Comparison of ENCODE assay signal across 20 cellular contexts in the genomic region with DNA sequence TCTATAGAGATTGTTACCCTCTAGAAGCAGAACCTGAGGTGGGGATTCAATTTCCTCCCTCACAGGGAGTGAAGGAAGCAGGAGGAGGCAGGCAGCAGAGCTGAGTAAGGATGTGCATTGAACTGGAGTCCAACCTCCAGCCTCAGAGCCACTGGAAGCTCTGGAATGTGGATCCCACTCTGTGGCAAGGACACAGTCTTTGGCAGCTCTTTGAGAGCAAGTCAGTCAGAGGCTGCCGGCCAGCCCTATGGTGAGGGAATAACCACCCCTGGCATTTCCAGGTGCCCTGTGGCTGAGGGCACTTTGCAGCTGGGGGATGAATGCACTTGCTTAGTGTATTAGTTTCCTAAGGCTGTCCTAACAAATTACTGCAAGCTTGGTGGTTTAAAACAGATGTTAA. TPM values are rescaled to one million over a fixed set of nuclear protein-coding genes. Genes with fewer than 3 reads are reported as not detected.
A peak's percentile ranks its signal among the peaks of the same experiment; 100 is the strongest.
DNase-seq lines count a peak whose midpoint lies in the region; ATAC-seq, FAIRE-seq and TF ChIP-seq lines count a peak whose summit lies in the region.
"Had no signal": no experiment of that assay in that cellular context is flagged by ENCODE, and none has a peak within 500 bp of the region (broad histone marks: within the 10 kb centered on the region; RNA-seq: fewer than 3 reads in every experiment).

No MANE protein-coding gene starts in this region.

- peak overlapping the region; percentile 81 for H3K27ac Mint-ChIP-seq in T-helper 2 cell treated with Interferon-gamma antibody and Interleukin-4, amounts not matched to agents 5 μg/mL and 100 μg/mL, for 36 hours
- peak overlapping the region; percentile 92 for H3K27ac Mint-ChIP-seq in activated naive CD8-positive, alpha-beta T cell
- H3K27ac Mint-ChIP-seq: mesothelial cell of epicardium had no signal

- DNase-seq in T-helper 2 cell treated with Interferon-gamma antibody and Interleukin-4, amounts not matched to agents 5 μg/mL and 100 μg/mL, for 36 hours (ENCODE audit: low spot score), result no peak
- DNase-seq in T-helper 2 cell (no peak), GM12892 (ENCODE audit: insufficient read length) (no peak), kidney tubule cell (ENCODE audit: low spot score) (peak; percentile 16), UCSD-AML1 (lab: John Stamatoyannopoulos, UW; ENCODE audit: unreplicated experiment) (no peak), Right ventricle myocardium superior (no peak)
- DNase-seq: 8988T, activated T-cell treated with anti-CD3 and anti-CD28 coated beads for 4 hours, dermis blood vessel endothelial cell, esophagus squamous epithelium, MG63, NCI-H1694 treated with DMSO at 0.1 percent for 48 hours, NCI-H510A, PC-3, sigmoid colon, thyroid gland, WERI-Rb-1 had no signal

- peaks cover 5% of the 10 kb centered on the region for H3K36me3 Mint-ChIP-seq in T-helper 2 cell treated with Interferon-gamma antibody and Interleukin-4, amounts not matched to agents 5 μg/mL and 100 μg/mL, for 36 hours (ENCODE audit: low read depth)
- peaks cover 9% of the 10 kb centered on the region for H3K36me3 Mint-ChIP-seq in activated naive CD8-positive, alpha-beta T cell

- peak; percentile 42 for FAIRE-seq in GM12892 (lab: Jason Lieb, UNC)

- ATAC-seq in Right ventricle myocardium superior (ENCODE audit: poor library complexity) (no peak), GM19467 (IDR thresholded peaks at IDR 0.05; ENCODE audit: unreplicated experiment) (no peak)
- ATAC-seq: PC-3 had no signal

- no peak for TF ChIP-seq POLR2A in GM12892 (IDR thresholded peaks at IDR 0.05; ENCODE audit: low read depth, low read length)

- H3K27me3 Mint-ChIP-seq in T-helper 2 cell treated with Interferon-gamma antibody and Interleukin-4, amounts not matched to agents 5 μg/mL and 100 μg/mL, for 36 hours (ENCODE audit: low read depth), result peaks cover 23% of the 10 kb centered on the region
- no peaks in the 10 kb centered on the region for H3K27me3 Mint-ChIP-seq in activated naive CD8-positive, alpha-beta T cell

- peaks cover 19% of the 10 kb centered on the region for H3K9me3 Mint-ChIP-seq in T-helper 2 cell treated with Interferon-gamma antibody and Interleukin-4, amounts not matched to agents 5 μg/mL and 100 μg/mL, for 36 hours
- H3K9me3 Mint-ChIP-seq in activated naive CD8-positive, alpha-beta T cell (ENCODE audit: low read depth), result peaks cover 13% of the 10 kb centered on the region

- peaks cover 9% of the 10 kb centered on the region for H3K4me1 Mint-ChIP-seq in T-helper 2 cell treated with Interferon-gamma antibody and Interleukin-4, amounts not matched to agents 5 μg/mL and 100 μg/mL, for 36 hours (ENCODE audit: low read depth)
- H3K4me1 Mint-ChIP-seq in activated naive CD8-positive, alpha-beta T cell (ENCODE audit: low read depth), result peaks cover 31% of the 10 kb centered on the region
- H3K4me1 Mint-ChIP-seq: mesothelial cell of epicardium had no signal

- peak overlapping the region; percentile 57 for H3K4me3 Mint-ChIP-seq in T-helper 2 cell treated with Interferon-gamma antibody and Interleukin-4, amounts not matched to agents 5 μg/mL and 100 μg/mL, for 36 hours
- H3K4me3 Mint-ChIP-seq in activated naive CD8-positive, alpha-beta T cell, result peak overlapping the region; percentile 69
- H3K4me3 Mint-ChIP-seq: mesothelial cell of epicardium had no signal

- intact Hi-C loops in Right ventricle myocardium superior (cut with DNase I), result no loop called here

RNA-seq across cellular contexts. Expression of a gene that starts 37.2 kb away (rescaled TPM):
- polyA plus RNA-seq in GM12892 (2012; ENCODE audit: missing spikeins), result not detected
- total RNA-seq in Right ventricle myocardium superior, result 2.9 TPM
